ENCODE assay signal across 10 cellular contexts in genomic region chr4:112951362-112951962, GRCh38.
DNase-seq lines count a peak whose midpoint lies in the region; ATAC-seq, FAIRE-seq and TF ChIP-seq lines count a peak whose summit lies in the region.
"Had no signal": no experiment of that assay in that cellular context is flagged by ENCODE, and none has a peak within 500 bp of the region (broad histone marks: within the 10 kb centered on the region; RNA-seq: fewer than 3 reads in every experiment).

No MANE protein-coding gene starts in this region.

- H2BK12ac ChIP-seq in H1 (ENCODE audit: low read depth, low read length) = no peak overlapping the region

- TF ChIP-seq RAD21 in H1 (IDR thresholded peaks at IDR 0.05 in 1 of 2, conservative IDR thresholded peaks at IDR 0.05 in 1 of 2; ENCODE audit: low read depth in 2 of 2, low read length in 2 of 2) = peak in 1 of 2 experiments; percentile 24; a peak in 2 of 4 replicates

- H4K8ac ChIP-seq in H1 (ENCODE audit: extremely low read depth, insufficient read depth, low read length) = no peak overlapping the region

- no peak overlapping the region for H2BK120ac ChIP-seq in H1 (replicated peaks; ENCODE audit: low read depth, low read length)

- WGBS in H1 (ENCODE audit: extremely low coverage in 1 of 2, insufficient coverage in 1 of 2, insufficient read length in 1 of 2, insufficient replicate concordance in 2 of 2, low coverage in 1 of 2, low lambda C conversion rate in 2 of 2, missing lambda C conversion rate in 1 of 2), 2 experiments = 72% methylated on average over 3 of the region's 3 CpGs; no CpG with 5 or more reads in 1 of the 2 experiments

- no peaks in the 10 kb centered on the region for H3K79me1 ChIP-seq in H1 (ENCODE audit: low read depth, low read length)

- ATAC-seq in HG03097 (IDR thresholded peaks at IDR 0.05; ENCODE audit: low FRiP score, unreplicated experiment) = no peak
- no peak for ATAC-seq in GM19395 (IDR thresholded peaks at IDR 0.05; ENCODE audit: unreplicated experiment)

- H3K9me3 ChIP-seq in H1 (ENCODE audit: insufficient read depth in 2 of 2, low read depth in 1 of 2, low read length in 1 of 2) = no peaks in the 10 kb centered on the region
- H3K9me3 ChIP-seq: BLaER1 had no signal

- no peak overlapping the region for H2BK5ac ChIP-seq in H1 (ENCODE audit: low read depth, low read length)

- no peak overlapping the region for H3K4me3 ChIP-seq in H1 (ENCODE audit: extremely low read depth in 1 of 4, insufficient read depth in 2 of 4, low read depth in 3 of 4, low read length in 4 of 4)
- no peak overlapping the region for H3K4me3 ChIP-seq in retinal pigment epithelial cell (ENCODE audit: low read length)
- H3K4me3 ChIP-seq: BLaER1 had no signal

- no peaks in the 10 kb centered on the region for H3K79me2 ChIP-seq in H1 (ENCODE audit: control insufficient read depth in 1 of 2, insufficient read depth in 2 of 2, low read length in 2 of 2)

- no peak overlapping the region for H3K18ac ChIP-seq in H1 (ENCODE audit: extremely low read depth, low read length)

- no peak overlapping the region for H3K14ac ChIP-seq in H1 (ENCODE audit: insufficient read length)

- H4K20me1 ChIP-seq in H1 (replicated peaks in 1 of 2; ENCODE audit: control insufficient read depth in 1 of 2, insufficient read depth in 2 of 2, low read length in 2 of 2) = no peaks in the 10 kb centered on the region
- H4K20me1 ChIP-seq: BLaER1 had no signal

- H4K5ac ChIP-seq in H1 (ENCODE audit: insufficient read length, low read depth, low read length) = no peak overlapping the region

- CTCF ChIA-PET in H1 (lab: Charles Lee; ENCODE audit: partially characterized antibody) = interaction anchor here (0.6 to 3.8 kb wide), 49 partner anchors 8 to 604 kb away, joined by 3 to 31 read pairs (median 4); no protein-coding TSS in a partner anchor

- no peak for TF ChIP-seq EP300 in H1 (IDR thresholded peaks at IDR 0.05; ENCODE audit: borderline replicate concordance in 1 of 2, low read depth in 2 of 2, low read length in 2 of 2)

- FAIRE-seq in H1 (lab: Jason Lieb, UNC) = no peak

- no peak overlapping the region for H2BK20ac ChIP-seq in H1 (ENCODE audit: low read length)

- no peak for TF ChIP-seq POLR2A in H1 (IDR thresholded peaks at IDR 0.05; ENCODE audit: control extremely low read depth in 1 of 2, low read depth in 2 of 2, low read length in 2 of 2)

- POLR2A ChIA-PET in H1 (lab: Charles Lee; ENCODE audit: partially characterized antibody) = interaction anchor here (0.6 kb wide), 1 partner anchor 67 kb away, joined by 3 read pairs; no protein-coding TSS in a partner anchor

- no peak overlapping the region for H3K23ac ChIP-seq in H1 (ENCODE audit: insufficient read length)

- no peaks in the 10 kb centered on the region; a peak in 1 of 8 replicates for H3K36me3 ChIP-seq in H1 (ENCODE audit: control insufficient read depth in 2 of 4, insufficient read depth in 4 of 4, low read length in 3 of 4)
- H3K36me3 ChIP-seq: BLaER1 had no signal

- no peak overlapping the region for H2AK5ac ChIP-seq in H1 (ENCODE audit: low read depth, low read length)

- no peak overlapping the region for H2AFZ ChIP-seq in H1 (ENCODE audit: low read length)

- H3K27ac ChIP-seq in H1 (ENCODE audit: low read depth, low read length) = no peak overlapping the region
- H3K27ac ChIP-seq: BLaER1 had no signal

- no peak overlapping the region for H3K4me2 ChIP-seq in H1 (ENCODE audit: insufficient read depth in 1 of 2, low read depth in 2 of 2, low read length in 2 of 2)
- H3K4me2 ChIP-seq: BLaER1 had no signal

- TF ChIP-seq CTCF in H1 (IDR thresholded peaks at IDR 0.05; ENCODE audit: control extremely low read depth in 1 of 3, insufficient read depth in 1 of 3, low read depth in 1 of 3, low read length in 3 of 3) (peak in 2 of 3 experiments; percentile 3 to 35; a peak in 2 of 4 replicates), retinal pigment epithelial cell (conservative IDR thresholded peaks at IDR 0.05; ENCODE audit: low read depth, low read length) (peak; percentile 53)

- no peak overlapping the region for H3K56ac ChIP-seq in H1 (replicated peaks; ENCODE audit: insufficient read length, low read depth, low read length)

- DNase-seq in DMS 273 (lab: John Stamatoyannopoulos, UW; ENCODE audit: unreplicated experiment) (peak; percentile 36), DMS 273 treated with DMSO at 0.1 percent for 48 hours (lab: John Stamatoyannopoulos, UW) (no peak), NCI-H69 (lab: John Stamatoyannopoulos, UW) (peak; percentile 42), H1 (ENCODE audit: low read depth in 1 of 2, low spot score in 2 of 2) (no peak), retinal pigment epithelial cell (ENCODE audit: low read depth) (no peak)
- DNase-seq in central memory CD4-positive, alpha-beta T cell = no peak
- DNase-seq: NCI-H1048 had no signal

- no peaks in the 10 kb centered on the region for H3K23me2 ChIP-seq in H1 (ENCODE audit: low read depth, low read length)

- H2BK15ac ChIP-seq in H1 (ENCODE audit: low read length) = no peak overlapping the region

- no peak overlapping the region for H3K9ac ChIP-seq in H1 (replicated peaks in 1 of 4; ENCODE audit: extremely low read depth in 1 of 4, low read depth in 3 of 4, low read length in 3 of 4)
- H3K9ac ChIP-seq: BLaER1 had no signal

- H4K91ac ChIP-seq in H1 (replicated peaks; ENCODE audit: insufficient read length, low read length) = no peak overlapping the region

- no peaks in the 10 kb centered on the region for H3K27me3 ChIP-seq in H1 (replicated peaks in 1 of 4; ENCODE audit: control insufficient read depth in 3 of 4, extremely low read depth in 1 of 4, insufficient read depth in 3 of 4, low read length in 3 of 4)
- H3K27me3 ChIP-seq: BLaER1 had no signal

- H3K4me1 ChIP-seq in H1 (replicated peaks in 1 of 4; ENCODE audit: control insufficient read depth in 3 of 4, insufficient read depth in 4 of 4, low read length in 3 of 4) = no peaks in the 10 kb centered on the region

- no peak overlapping the region for H3K4ac ChIP-seq in H1 (replicated peaks; ENCODE audit: insufficient read length, low read depth, low read length)

TF ChIP-seq in H1, 55 proteins besides CTCF, POLR2A, EP300 and RAD21:
- no peak for TF ChIP-seq NANOG (IDR thresholded peaks at IDR 0.05; ENCODE audit: insufficient read depth, low read depth, low read length, poor library complexity, severe bottlenecking)
- TF ChIP-seq HDAC6 (IDR thresholded peaks at IDR 0.05; ENCODE audit: low read depth, low read length) = no peak
- TF ChIP-seq KDM5A (IDR thresholded peaks at IDR 0.05; ENCODE audit: low read length) = no peak
- no peak for TF ChIP-seq FOSL1 (IDR thresholded peaks at IDR 0.05; ENCODE audit: insufficient read depth, low read depth, low read length)
- no peak for TF ChIP-seq HDAC2 (IDR thresholded peaks at IDR 0.05; ENCODE audit: borderline replicate concordance in 1 of 2, low read depth in 2 of 2, low read length in 2 of 2)
- no peak for TF ChIP-seq SRF (IDR thresholded peaks at IDR 0.05; ENCODE audit: low read depth, low read length)
- TF ChIP-seq CHD1 (IDR thresholded peaks at IDR 0.05; ENCODE audit: low read depth, low read length) = no peak
- TF ChIP-seq KDM1A (IDR thresholded peaks at IDR 0.05; ENCODE audit: borderline replicate concordance, low read length) = no peak
- TF ChIP-seq PHF8 (conservative IDR thresholded peaks at IDR 0.05; ENCODE audit: low read depth, low read length) = no peak
- TF ChIP-seq CBX5 (IDR thresholded peaks at IDR 0.05; ENCODE audit: low read depth, low read length) = no peak
- no peak for TF ChIP-seq BACH1 (IDR thresholded peaks at IDR 0.05; ENCODE audit: low read length)
- TF ChIP-seq SIN3A (conservative IDR thresholded peaks at IDR 0.05 in 1 of 2, IDR thresholded peaks at IDR 0.05 in 1 of 2; ENCODE audit: low read depth in 1 of 2, low read length in 2 of 2) = no peak
- TF ChIP-seq SP4 (IDR thresholded peaks at IDR 0.05; ENCODE audit: low read length) = no peak
- TF ChIP-seq RXRA (IDR thresholded peaks at IDR 0.05; ENCODE audit: insufficient read depth, low read depth, low read length) = no peak
- TF ChIP-seq BRCA1 (IDR thresholded peaks at IDR 0.05; ENCODE audit: low read depth, low read length) = no peak
- no peak for TF ChIP-seq SP2 (IDR thresholded peaks at IDR 0.05; ENCODE audit: low read length)

Comparison
In these comparisons a context has a peak if more than half of its experiments do, and no peak if none do; other contexts are left out.
1. DNase-seq: peak in DMS 273 (single experiment) and NCI-H69 (single experiment); none in DMS 273 treated with DMSO at 0.1 percent for 48 hours (single experiment), H1 (0 of 2), retinal pigment epithelial cell (single experiment) and central memory CD4-positive, alpha-beta T cell (single experiment).